Comparison of ENCODE assay signal across 8 cellular contexts in the genomic region with DNA sequence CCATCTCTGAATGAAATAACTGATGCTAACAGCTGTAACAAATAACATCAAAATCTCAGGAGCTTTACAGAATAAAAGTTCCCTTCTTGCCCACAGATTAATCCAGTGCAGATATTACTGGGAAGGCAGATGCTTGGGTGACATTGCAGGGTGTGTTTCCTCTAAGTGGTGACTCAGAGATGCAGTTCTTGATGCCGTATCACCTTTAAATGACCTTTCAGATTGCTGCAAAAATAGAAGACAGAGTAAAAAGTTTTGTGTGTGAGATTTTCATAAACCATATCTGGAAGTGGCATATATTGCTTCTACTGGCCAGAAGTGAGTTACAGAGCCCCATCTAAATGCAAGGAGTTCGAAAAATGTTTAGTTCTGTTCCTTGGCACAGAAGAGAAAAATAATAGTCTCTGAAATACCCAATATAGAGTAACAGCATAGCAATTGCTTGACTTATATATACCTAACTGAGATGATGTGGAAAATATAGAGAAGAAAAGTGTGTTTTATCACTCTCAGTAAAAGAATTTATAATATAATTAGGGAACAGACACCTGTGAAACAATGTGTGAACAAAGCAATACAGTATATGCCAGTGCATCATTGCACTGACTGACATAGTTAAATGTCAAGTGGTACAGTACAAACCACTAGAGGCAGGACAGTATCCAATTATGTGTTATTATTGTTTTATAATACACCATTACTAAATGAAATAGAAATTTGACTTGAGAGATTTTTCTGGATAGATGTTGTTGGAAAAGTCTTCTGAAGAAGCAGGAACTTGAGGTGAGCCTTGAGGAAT.
DNase-seq lines count a peak whose midpoint lies in the region; ATAC-seq and TF ChIP-seq lines count a peak whose summit lies in the region.

No MANE protein-coding gene starts in this region.

- no peaks in the 10 kb centered on the region for H3K27me3 ChIP-seq in upper lobe of right lung

- no peak for TF ChIP-seq POLR2A in GM18505 (IDR thresholded peaks at IDR 0.05; ENCODE audit: borderline replicate concordance, extremely low read depth, insufficient read depth, insufficient read length)

- H3K4me3 ChIP-seq in fibroblast of mammary gland (ENCODE audit: control insufficient read depth, low read depth, low read length) (no peak overlapping the region), upper lobe of right lung (no peak overlapping the region)

- DNase-seq in fibroblast of mammary gland (ENCODE audit: low read depth) (peak; percentile 60), NCI-H146 (lab: John Stamatoyannopoulos, UW) (no peak), NCI-H2196 (lab: John Stamatoyannopoulos, UW; ENCODE audit: unreplicated experiment) (no peak), upper lobe of right lung (no peak)
- no peak for DNase-seq in effector CD4-positive, alpha-beta T cell

- no peaks in the 10 kb centered on the region for H3K36me3 ChIP-seq in upper lobe of right lung

- no peaks in the 10 kb centered on the region for H3K4me1 ChIP-seq in upper lobe of right lung

- peak; percentile 67 for ATAC-seq in GM18505 (IDR thresholded peaks at IDR 0.05; ENCODE audit: unreplicated experiment)
- ATAC-seq in GM21526 (IDR thresholded peaks at IDR 0.05; ENCODE audit: low FRiP score, unreplicated experiment) = peak; percentile 59
- ATAC-seq in HG03565 (IDR thresholded peaks at IDR 0.05; ENCODE audit: unreplicated experiment) = peak; percentile 56
- ATAC-seq in upper lobe of right lung = no peak

- H3K9me3 ChIP-seq in upper lobe of right lung = no peaks in the 10 kb centered on the region

- TF ChIP-seq CTCF in fibroblast of mammary gland (conservative IDR thresholded peaks at IDR 0.05; ENCODE audit: control insufficient read depth, insufficient read depth, low read depth, low read length) (no peak), upper lobe of right lung (IDR thresholded peaks at IDR 0.05) (no peak)

- no peak overlapping the region for H3K27ac ChIP-seq in upper lobe of right lung

- intact Hi-C loops in upper lobe of right lung (cut with DNase I) = no loop called here
